ENCODE assay signal across 8 cellular contexts in genomic region chr10:63267414-63268138, GRCh38.
DNase-seq lines count a peak whose midpoint lies in the region; ATAC-seq and TF ChIP-seq lines count a peak whose summit lies in the region.

No MANE protein-coding gene starts in this region.

- H3K4ac ChIP-seq in mesenchymal stem cell (ENCODE audit: low read depth in 1 of 2, low read length in 2 of 2) = no peak overlapping the region

- WGBS in mesenchymal stem cell = 0% methylated on average over 6 of the region's 6 CpGs
- 0 to 1% methylated on average over 6 of the region's 6 CpGs for WGBS in transverse colon (ENCODE audit: low coverage in 1 of 2), 2 donors

- no peak overlapping the region for H3K18ac ChIP-seq in mesenchymal stem cell (ENCODE audit: low read depth in 1 of 2, low read length in 2 of 2)

- no peak overlapping the region for H2AFZ ChIP-seq in mesenchymal stem cell (ENCODE audit: low read depth, low read length)

- no peak overlapping the region for H2BK15ac ChIP-seq in mesenchymal stem cell (ENCODE audit: low read depth, poor library complexity, severe bottlenecking)

- no peak overlapping the region for H4K8ac ChIP-seq in mesenchymal stem cell (ENCODE audit: low read length)

- no peak for TF ChIP-seq POLR2A in transverse colon (IDR thresholded peaks at IDR 0.05)

- H3K36me3 ChIP-seq in effector memory CD4-positive, alpha-beta T cell (ENCODE audit: control insufficient read depth, insufficient read depth, low read length) = no peaks in the 10 kb centered on the region
- H3K36me3 ChIP-seq in mesenchymal stem cell (ENCODE audit: control insufficient read depth in 1 of 2, insufficient read depth in 2 of 2, low read depth in 1 of 2, low read length in 2 of 2) = no peaks in the 10 kb centered on the region
- H3K36me3 ChIP-seq in transverse colon = no peaks in the 10 kb centered on the region

- no peak overlapping the region for H2AK5ac ChIP-seq in mesenchymal stem cell (ENCODE audit: low read length, severe bottlenecking)

- H3K79me1 ChIP-seq in mesenchymal stem cell (replicated peaks; ENCODE audit: low read length, poor library complexity, severe bottlenecking) = peaks cover 3% of the 10 kb centered on the region

- no peak for TF ChIP-seq CTCF in transverse colon (IDR thresholded peaks at IDR 0.05)

- H3K4me1 ChIP-seq in effector memory CD4-positive, alpha-beta T cell (ENCODE audit: control insufficient read depth, insufficient read depth, low read length, poor library complexity, severe bottlenecking) = peaks cover 6% of the 10 kb centered on the region
- H3K4me1 ChIP-seq in mesenchymal stem cell (ENCODE audit: control insufficient read depth, insufficient read depth, low read depth, low read length) (peaks cover 9% of the 10 kb centered on the region), transverse colon (peaks cover 14 to 45% (median 19%) of the 10 kb centered on the region in 4 donors)

- no peak overlapping the region for H2BK5ac ChIP-seq in mesenchymal stem cell (ENCODE audit: low read depth, low read length, poor library complexity, severe bottlenecking)

- ATAC-seq in HG02623 (IDR thresholded peaks at IDR 0.05; ENCODE audit: unreplicated experiment) = peak; percentile 24
- ATAC-seq in GM19395 (IDR thresholded peaks at IDR 0.05; ENCODE audit: unreplicated experiment) = no peak

- H3K9ac ChIP-seq in mesenchymal stem cell (ENCODE audit: low read length) = peak overlapping the region; percentile 98

- DNase-seq in DMS153 treated with DMSO at 0.1 percent for 48 hours (lab: John Stamatoyannopoulos, UW; ENCODE audit: unreplicated experiment) (peak; percentile 37), SK-N-DZ (ENCODE audit: low spot score) (peak; percentile 4), mesenchymal stem cell (peak; percentile 85), transverse colon (no peak), T1000 (lab: John Stamatoyannopoulos, UW) (no peak)
- DNase-seq in effector memory CD4-positive, alpha-beta T cell = no peak

- H3K27ac ChIP-seq in effector memory CD4-positive, alpha-beta T cell (ENCODE audit: insufficient read depth, low read length, poor library complexity, severe bottlenecking) = peak overlapping the region; percentile 92
- peak overlapping the region; percentile 80 for H3K27ac ChIP-seq in mesenchymal stem cell (ENCODE audit: low read length, poor library complexity, severe bottlenecking)
- H3K27ac ChIP-seq in transverse colon = peak overlapping the region; percentile 94 to 98 (median 96)

- intact Hi-C loops in transverse colon (cut with DNase I; ENCODE audit: low total_unique reads) = no loop called here

- H3K14ac ChIP-seq in mesenchymal stem cell (ENCODE audit: low read length in 2 of 2) = no peak overlapping the region

- H2BK120ac ChIP-seq in mesenchymal stem cell (ENCODE audit: low read depth, low read length) = no peak overlapping the region

- in situ Hi-C loops in transverse colon (cut with MboI; ENCODE audit: low pct_ligation_motif_present in 1 of 4, low pct_unique_long_range_greater_than_20kb in 1 of 4, low sequenced_read_pairs in 3 of 4) = no loop called here

- TF ChIP-seq EP300 in transverse colon (IDR thresholded peaks at IDR 0.05; ENCODE audit: low read depth) = no peak

- no peak overlapping the region for H4K91ac ChIP-seq in mesenchymal stem cell (ENCODE audit: low read length)

- H3K4me3 ChIP-seq in effector memory CD4-positive, alpha-beta T cell (ENCODE audit: insufficient read depth, low read depth, low read length, poor library complexity, severe bottlenecking) = peak overlapping the region; percentile 89
- peak overlapping the region in 1 of 2 experiments; percentile 87 for H3K4me3 ChIP-seq in mesenchymal stem cell (ENCODE audit: insufficient read depth in 1 of 2, low read depth in 1 of 2, low read length in 2 of 2)
- H3K4me3 ChIP-seq in transverse colon = peak overlapping the region; percentile 25 to 70 (median 44)

- no peaks in the 10 kb centered on the region for H3K9me3 ChIP-seq in effector memory CD4-positive, alpha-beta T cell (ENCODE audit: control insufficient read depth, low read length)
- H3K9me3 ChIP-seq in mesenchymal stem cell (ENCODE audit: control insufficient read depth, low read length) (no peaks in the 10 kb centered on the region), transverse colon (no peaks in the 10 kb centered on the region)

- H3K27me3 ChIP-seq in effector memory CD4-positive, alpha-beta T cell (replicated peaks; ENCODE audit: control insufficient read depth, insufficient read depth, low read length, poor library complexity, severe bottlenecking) = no peaks in the 10 kb centered on the region
- H3K27me3 ChIP-seq in mesenchymal stem cell (ENCODE audit: control insufficient read depth in 1 of 2, insufficient read depth in 1 of 2, low read length in 2 of 2) (no peaks in the 10 kb centered on the region), transverse colon (no peaks in the 10 kb centered on the region)

- no peak overlapping the region for H2BK12ac ChIP-seq in mesenchymal stem cell (ENCODE audit: low read length in 2 of 2)

- H3K4me2 ChIP-seq in mesenchymal stem cell (ENCODE audit: low read length, poor library complexity, severe bottlenecking) = no peak overlapping the region

- H3K23ac ChIP-seq in mesenchymal stem cell (ENCODE audit: low read length in 2 of 2) = no peak overlapping the region

Comparison
In these comparisons a context has a peak if more than half of its experiments do, and no peak if none do; other contexts are left out.
1. DNase-seq: peak in DMS153 treated with DMSO at 0.1 percent for 48 hours (single experiment), SK-N-DZ (single experiment) and mesenchymal stem cell (single experiment); none in effector memory CD4-positive, alpha-beta T cell (0 of 3), transverse colon (single experiment) and T1000 (single experiment).
2. Peak in every context shown above with its lines, with median percentiles within 50 percentile points of each other: H3K27ac ChIP-seq.